18 cellular contexts compared by ENCODE assay signal in genomic region chr3:41346698-41347097, GRCh38.
"Had no signal": no experiment of that assay in that cellular context is flagged by ENCODE, and none has a peak within 500 bp of the region (broad histone marks: within the 10 kb centered on the region; RNA-seq: fewer than 3 reads in every experiment).

No MANE protein-coding gene starts in this region.

- H3K27me3 ChIP-seq: gastroesophageal sphincter, heart right ventricle, sigmoid colon, tibial artery, uterus had no signal

- H3K4me3 ChIP-seq: gastroesophageal sphincter, heart right ventricle, sigmoid colon, tibial artery, uterus had no signal

- H3K9me3 ChIP-seq: sigmoid colon, uterus had no signal

- H3K4me1 ChIP-seq: gastroesophageal sphincter, heart right ventricle, sigmoid colon, uterus had no signal

- H3K36me3 ChIP-seq: gastroesophageal sphincter, heart right ventricle, sigmoid colon, tibial artery, uterus, WERI-Rb-1 had no signal

- DNase-seq: activated CD4-positive, alpha-beta T cell treated with anti-CD3 and anti-CD28 coated beads for 1 hour; activated CD4-positive, alpha-beta T cell treated with anti-CD3 and anti-CD28 coated beads, Interleukin-2, amount 50 U/mL, for 48 hours; activated gamma-delta T cell treated with Interleukin-2 at 50 U/mL for 16 hours; effector memory CD4-positive, alpha-beta T cell; heart right ventricle; kidney glomerular epithelial cell; left ventricle myocardium superior; occipital lobe; posterior cingulate gyrus; sigmoid colon; stimulated activated naive CD8-positive, alpha-beta T cell treated with anti-CD3 and anti-CD28 coated beads, Interleukin-15, Interleukin-2, amounts not matched to agents 100 U/mL and 50 U/mL, for 24 hours; substantia nigra; T-helper 17 cell; tibial artery; uterus; WERI-Rb-1 had no signal

- ATAC-seq: activated naive CD4-positive, alpha-beta T cell treated with anti-CD3 and anti-CD28 coated beads, Interleukin-2, amount 50 U/mL, for 72 hours; gastroesophageal sphincter; heart right ventricle; left ventricle myocardium superior; stimulated activated naive CD8-positive, alpha-beta T cell treated with anti-CD3 and anti-CD28 coated beads, Interleukin-15, Interleukin-2, amounts not matched to agents 100 U/mL and 50 U/mL, for 24 hours; T-helper 17 cell had no signal

- H3K27ac ChIP-seq: gastroesophageal sphincter, heart right ventricle, sigmoid colon, tibial artery, uterus, WERI-Rb-1 had no signal
